ENCODE assay signal across 8 cellular contexts in genomic region chr10:92239185-92239599, GRCh38. TPM values are rescaled to one million over a fixed set of nuclear protein-coding genes. Genes with fewer than 3 reads are reported as not detected.
DNase-seq lines count a peak whose midpoint lies in the region; ATAC-seq and TF ChIP-seq lines count a peak whose summit lies in the region.

No MANE protein-coding gene starts in this region.

- H3K9me3 ChIP-seq in mammary epithelial cell (replicated peaks; ENCODE audit: insufficient read depth, low read length), result no peaks in the 10 kb centered on the region

- no peaks in the 10 kb centered on the region for H3K9me3 Mint-ChIP-seq in activated CD8-positive, alpha-beta memory T cell treated with anti-CD3 and anti-CD28 coated beads, Interleukin-2, amount 10 ng/mL, durations not matched to agents 7 days and 5 days (ENCODE audit: low read depth)
- no peaks in the 10 kb centered on the region for H3K9me3 Mint-ChIP-seq in type B pancreatic cell

- intact Hi-C loops in mammary epithelial cell (cut with micrococcal nuclease), result loop anchor here (2.0 kb wide), 1 partner anchor 38 kb away; no protein-coding TSS in a partner anchor

- H3K4me2 ChIP-seq in mammary epithelial cell (ENCODE audit: insufficient read depth, low read depth, low read length), result peak overlapping the region; percentile 96

- dilution Hi-C loops in mammary epithelial cell (cut with HindIII; ENCODE audit: low sequenced_read_pairs), result loop anchor here (5.0 kb wide), 1 partner anchor 72 kb away; no protein-coding TSS in a partner anchor

- no peak for TF ChIP-seq CTCF in mammary epithelial cell (conservative IDR thresholded peaks at IDR 0.05 in 1 of 2, IDR thresholded peaks at IDR 0.05 in 1 of 2; ENCODE audit: extremely low read depth in 1 of 2, insufficient read depth in 1 of 2, low read depth in 1 of 2, low read length in 2 of 2)
- TF ChIP-seq CTCF in type B pancreatic cell (conservative IDR thresholded peaks at IDR 0.05), result no peak

- H3K27ac Mint-ChIP-seq in activated CD8-positive, alpha-beta memory T cell treated with anti-CD3 and anti-CD28 coated beads, Interleukin-2, amount 10 ng/mL, durations not matched to agents 7 days and 5 days, result no peak overlapping the region
- H3K27ac Mint-ChIP-seq in type B pancreatic cell, result peak overlapping the region; percentile 86

- no peaks in the 10 kb centered on the region for H3K79me2 ChIP-seq in mammary epithelial cell (ENCODE audit: insufficient read depth, low read length)

- H3K9ac ChIP-seq in mammary epithelial cell (ENCODE audit: insufficient read depth, low read length), result peak overlapping the region; percentile 18

- DNase-seq in activated CD8-positive, alpha-beta memory T cell treated with anti-CD3 and anti-CD28 coated beads, Interleukin-2, amount 10 ng/mL, durations not matched to agents 7 days and 5 days, result no peak
- no peak for DNase-seq in activated CD8-positive, alpha-beta memory T cell treated with anti-CD3 and anti-CD28 coated beads, Interleukin-2, amount 50 U/mL, for 4 hours
- no peak for DNase-seq in mammary epithelial cell
- peak; percentile 37 for DNase-seq in medulla oblongata (ENCODE audit: extremely low spot score)
- DNase-seq in type B pancreatic cell (ENCODE audit: extremely low spot score, unreplicated experiment), result no peak
- no peak for DNase-seq in foreskin melanocyte
- no peak for DNase-seq in GDM1 (lab: John Stamatoyannopoulos, UW)

- H3K4me3 ChIP-seq in mammary epithelial cell (replicated peaks in 1 of 3; ENCODE audit: insufficient read depth in 1 of 3, low read depth in 2 of 3, low read length in 3 of 3), result peak overlapping the region; percentile 67 to 81 (median 74)

- peaks cover 27% of the 10 kb centered on the region for H3K4me1 ChIP-seq in mammary epithelial cell (ENCODE audit: insufficient read depth, low read length)

- H3K4me3 Mint-ChIP-seq in activated CD8-positive, alpha-beta memory T cell treated with anti-CD3 and anti-CD28 coated beads, Interleukin-2, amount 10 ng/mL, durations not matched to agents 7 days and 5 days, result peak overlapping the region; percentile 68
- H3K4me3 Mint-ChIP-seq in type B pancreatic cell, result peak overlapping the region; percentile 90

- peak overlapping the region; percentile 23 for H3K27ac ChIP-seq in mammary epithelial cell (ENCODE audit: insufficient read depth, low read depth, low read length)

- H3K36me3 Mint-ChIP-seq in activated CD8-positive, alpha-beta memory T cell treated with anti-CD3 and anti-CD28 coated beads, Interleukin-2, amount 10 ng/mL, durations not matched to agents 7 days and 5 days, result peaks cover 23% of the 10 kb centered on the region
- H3K36me3 Mint-ChIP-seq in type B pancreatic cell, result no peaks in the 10 kb centered on the region

- no peak for ATAC-seq in activated CD8-positive, alpha-beta memory T cell treated with anti-CD3 and anti-CD28 coated beads, Interleukin-2, amount 10 ng/mL, durations not matched to agents 7 days and 5 days
- ATAC-seq in HG03139 (IDR thresholded peaks at IDR 0.05; ENCODE audit: unreplicated experiment), result no peak

- H3K4me1 Mint-ChIP-seq in activated CD8-positive, alpha-beta memory T cell treated with anti-CD3 and anti-CD28 coated beads, Interleukin-2, amount 10 ng/mL, durations not matched to agents 7 days and 5 days, result peaks cover 28% of the 10 kb centered on the region
- H3K4me1 Mint-ChIP-seq in type B pancreatic cell (ENCODE audit: unreplicated experiment), result peaks cover 23% of the 10 kb centered on the region

- CTCF ChIA-PET in activated CD8-positive, alpha-beta memory T cell treated with anti-CD3 and anti-CD28 coated beads, Interleukin-2, amount 10 ng/mL, durations not matched to agents 7 days and 5 days (lab: Charles Lee), result no interaction called here
- CTCF ChIA-PET in mammary epithelial cell (lab: Charles Lee; ENCODE audit: low non-redundant PET), result interaction anchor here (0.9 kb wide), 1 partner anchor 52 kb away, joined by 4 read pairs; the partner anchor contains the start of genes CPEB3 and MARCHF5

- peaks cover 15% of the 10 kb centered on the region for H3K27me3 Mint-ChIP-seq in activated CD8-positive, alpha-beta memory T cell treated with anti-CD3 and anti-CD28 coated beads, Interleukin-2, amount 10 ng/mL, durations not matched to agents 7 days and 5 days
- H3K27me3 Mint-ChIP-seq in type B pancreatic cell, result peaks cover 38% of the 10 kb centered on the region

- no peaks in the 10 kb centered on the region for H3K36me3 ChIP-seq in mammary epithelial cell (ENCODE audit: insufficient read depth, low read length)

- H2AFZ ChIP-seq in mammary epithelial cell (ENCODE audit: low read depth, low read length), result peak overlapping the region; percentile 94

- 0% methylated on average over 14 of the region's 27 CpGs for WGBS in mammary epithelial cell (ENCODE audit: low coverage, missing lambda C conversion rate)

- in situ Hi-C loops in mammary epithelial cell (cut with MboI; ENCODE audit: low sequenced_read_pairs in 2 of 2), result no loop called here

- H4K20me1 ChIP-seq in mammary epithelial cell (ENCODE audit: insufficient read depth, low read length), result no peaks in the 10 kb centered on the region

- H3K27me3 ChIP-seq in mammary epithelial cell (ENCODE audit: insufficient read depth, low read length), result no peaks in the 10 kb centered on the region

- BruUV-seq in mammary epithelial cell (replicated peaks; lab: Mats Ljungman, UMichigan), result no TSS peak

RNA-seq across cellular contexts. Expression of gene CPEB3, which starts 51.7 kb away (rescaled TPM):
- total RNA-seq in activated CD8-positive, alpha-beta memory T cell treated with anti-CD3 and anti-CD28 coated beads, Interleukin-2, amount 10 ng/mL, durations not matched to agents 7 days and 5 days, result 1 to 10 TPM; 3.8 to 4.3 TPM
- 1 to 10 TPM; 1.2 to 1.5 TPM for total RNA-seq in mammary epithelial cell
- polyA plus RNA-seq in mammary epithelial cell, result 0.17 TPM
- 3.0 TPM for polyA minus RNA-seq in mammary epithelial cell
- 2.3 and 3.7 TPM in 2 replicates for total RNA-seq in type B pancreatic cell (ENCODE audit: low replicate concordance)

RNA-seq across cellular contexts. Expression of gene MARCHF5, which starts 51.8 kb away (rescaled TPM):
- 10 to 100 TPM; 21.7 to 26.4 TPM for total RNA-seq in activated CD8-positive, alpha-beta memory T cell treated with anti-CD3 and anti-CD28 coated beads, Interleukin-2, amount 10 ng/mL, durations not matched to agents 7 days and 5 days
- 10 to 100 TPM; 16.5 to 53.0 TPM for total RNA-seq in mammary epithelial cell
- 22.3 TPM for polyA plus RNA-seq in mammary epithelial cell
- polyA minus RNA-seq in mammary epithelial cell, result 62.0 TPM
- total RNA-seq in type B pancreatic cell (ENCODE audit: low replicate concordance), result 57.8 and 59.8 TPM in 2 replicates
